In genomic region chr2:6352247-6352646, GRCh38 we compare ENCODE assay signal across 1 cellular context.
A peak's percentile ranks its signal among the peaks of the same experiment; 100 is the strongest.
TF ChIP-seq lines count a peak whose summit lies in the region.

No MANE protein-coding gene starts in this region.

TF ChIP-seq in GM12878, 131 proteins besides CTCF, POLR2A, EP300 and RAD21 (continued from another document and continues in another):
- TF ChIP-seq ZNF592 (IDR thresholded peaks at IDR 0.05) (no peak; the same call in 1 of the 2 replicates), DPF2 (IDR thresholded peaks at IDR 0.05) (peak; percentile 88), ZBTB4 (CRISPR knock-in tag; IDR thresholded peaks at IDR 0.05) (no peak), ZNF274 (IDR thresholded peaks at IDR 0.05; ENCODE audit: insufficient read depth, insufficient read length) (no peak), CUX1 (IDR thresholded peaks at IDR 0.05; ENCODE audit: insufficient replicate concordance, low read depth, low read length) (peak; percentile 91), IKZF1 (conservative IDR thresholded peaks at IDR 0.05) (peak; percentile 78), ZNF207 (IDR thresholded peaks at IDR 0.05; ENCODE audit: borderline replicate concordance) (0 out of 2 replicates have a peak, but pooled peaks have one; percentile 5), RBBP5 (conservative IDR thresholded peaks at IDR 0.05) (no peak), PAX5 (IDR thresholded peaks at IDR 0.05; ENCODE audit: borderline replicate concordance, low read depth, low read length) (peak; percentile 71; the same call in 1 of the 2 replicates), PBX3 (IDR thresholded peaks at IDR 0.05; ENCODE audit: insufficient replicate concordance, low read depth, low read length) (no peak), IRF4 (IDR thresholded peaks at IDR 0.05; ENCODE audit: low read depth, low read length) (peak; percentile 88), POU2F2 (IDR thresholded peaks at IDR 0.05; ENCODE audit: borderline replicate concordance, low read depth, low read length) (peak; percentile 57; the same call in 1 of the 3 replicates), RELB (IDR thresholded peaks at IDR 0.05; ENCODE audit: low read depth) (peak; percentile 90), PRDM15 (CRISPR knock-in tag; IDR thresholded peaks at IDR 0.05) (no peak), ZNF687 (IDR thresholded peaks at IDR 0.05) (peak; percentile 89), RUNX3 (IDR thresholded peaks at IDR 0.05; ENCODE audit: low read length) (peak; percentile 80), SMC3 (IDR thresholded peaks at IDR 0.05; ENCODE audit: borderline replicate concordance, low read length) (peak; percentile 25; the same call in 1 of the 2 replicates), SIX5 (IDR thresholded peaks at IDR 0.05; ENCODE audit: low read depth, low read length, severe bottlenecking) (no peak), HSF1 (IDR thresholded peaks at IDR 0.05; ENCODE audit: low read depth, low read length) (no peak), ATF3 (IDR thresholded peaks at IDR 0.05; ENCODE audit: borderline replicate concordance, extremely low read depth, low read depth, low read length) (no peak), BACH1 (IDR thresholded peaks at IDR 0.05; ENCODE audit: borderline replicate concordance) (peak; percentile 42; the same call in 1 of the 2 replicates)
